ENCODE assay signal across 8 cellular contexts in genomic region chr17:70767102-70767701, GRCh38.
DNase-seq lines count a peak whose midpoint lies in the region; ATAC-seq and TF ChIP-seq lines count a peak whose summit lies in the region.

No MANE protein-coding gene starts in this region.

- intact Hi-C loops in A673 (cut with micrococcal nuclease; ENCODE audit: unreplicated experiment) (loop anchor here (1.0 to 5.0 kb wide), 4 partner anchors 315 to 1773 kb away; no protein-coding TSS in a partner anchor), prostate gland (cut with DNase I) (loop anchor here (2.0 kb wide), 1 partner anchor 1774 kb away; no protein-coding TSS in a partner anchor)

- BruUV-seq in A673 (replicated peaks; lab: Mats Ljungman, UMichigan), result no TSS peak

- POLR2A ChIA-PET in A673 (lab: Charles Lee; ENCODE audit: low non-redundant PET), result no interaction called here

- H3K4me1 ChIP-seq in A673 (ENCODE audit: insufficient read depth, low read length, poor library complexity, severe bottlenecking), result no peaks in the 10 kb centered on the region
- H3K4me1 ChIP-seq in prostate gland (replicated peaks), result no peaks in the 10 kb centered on the region

- DNase-seq in A673 (ENCODE audit: low spot score) (peak; percentile 34), GM20000 (ENCODE audit: low spot score) (peak; percentile 4), NCI-H748 (lab: John Stamatoyannopoulos, UW; ENCODE audit: unreplicated experiment) (peak; percentile 79), epithelial cell of proximal tubule (ENCODE audit: low read depth) (no peak), prostate gland (ENCODE audit: low spot score) (no peak), 8988T (no peak)

- H3K36me3 ChIP-seq in A673 (ENCODE audit: insufficient read depth, low read length, poor library complexity, severe bottlenecking) (no peaks in the 10 kb centered on the region), prostate gland (no peaks in the 10 kb centered on the region)

- H3K9me3 ChIP-seq in A673 (ENCODE audit: low read depth, low read length, poor library complexity, severe bottlenecking) (no peaks in the 10 kb centered on the region), prostate gland (no peaks in the 10 kb centered on the region)

- no peak overlapping the region for H3K27ac ChIP-seq in A673 (ENCODE audit: low read depth, low read length, poor library complexity, severe bottlenecking)
- H3K27ac ChIP-seq in prostate gland, result no peak overlapping the region

- H3K27me3 ChIP-seq in A673 (replicated peaks; ENCODE audit: insufficient read depth, low read depth, low read length, poor library complexity), result no peaks in the 10 kb centered on the region
- no peaks in the 10 kb centered on the region for H3K27me3 ChIP-seq in prostate gland (replicated peaks; ENCODE audit: insufficient read depth)

- H3K4me3 ChIP-seq in A673 (ENCODE audit: low read depth, low read length, poor library complexity, severe bottlenecking), result no peak overlapping the region
- no peak overlapping the region for H3K4me3 ChIP-seq in epithelial cell of proximal tubule (ENCODE audit: low read depth, low read length)
- no peak overlapping the region for H3K4me3 ChIP-seq in prostate gland

- CTCF ChIA-PET in A673 (lab: Charles Lee), result interaction anchor here (0.6 to 0.7 kb wide), 3 partner anchors 14 to 140 kb away, joined by 3 to 8 read pairs (median 4); no protein-coding TSS in a partner anchor

- TF ChIP-seq CTCF in A673 (conservative IDR thresholded peaks at IDR 0.05; ENCODE audit: low read depth, low read length) (peak; percentile 72), GM20000 (IDR thresholded peaks at IDR 0.05; ENCODE audit: extremely low read depth, missing control alignments) (peak; percentile 28), epithelial cell of proximal tubule (conservative IDR thresholded peaks at IDR 0.05; ENCODE audit: low read depth, low read length) (peak; percentile 88), prostate gland (IDR thresholded peaks at IDR 0.05) (peak; percentile 39 to 73 (median 52))

- no peak for TF ChIP-seq POLR2A in prostate gland (IDR thresholded peaks at IDR 0.05)

- no peak for ATAC-seq in HG03521 (IDR thresholded peaks at IDR 0.05; ENCODE audit: unreplicated experiment)
- ATAC-seq in HG03442 (IDR thresholded peaks at IDR 0.05; ENCODE audit: unreplicated experiment), result no peak

- WGBS in prostate gland, result 34% methylated on average over 2 of the region's 2 CpGs

Comparison
In these comparisons a context has a peak if more than half of its experiments do, and no peak if none do; other contexts are left out.
1. DNase-seq: peak in A673 (single experiment), GM20000 (single experiment) and NCI-H748 (single experiment); none in epithelial cell of proximal tubule (single experiment), prostate gland (single experiment) and 8988T (single experiment).
2. CTCF ChIP-seq: peak in every context shown above with its lines; median percentile 88 in epithelial cell of proximal tubule; 72 in A673; 52 in prostate gland; 28 in GM20000.